8 cellular contexts compared by ENCODE assay signal in genomic region chr12:124392271-124392990, GRCh38.
DNase-seq lines count a peak whose midpoint lies in the region; ATAC-seq, FAIRE-seq and TF ChIP-seq lines count a peak whose summit lies in the region.

No MANE protein-coding gene starts in this region.

- H3K27ac ChIP-seq in AG04450 (ENCODE audit: low read depth, low read length), result peak overlapping the region; percentile 57
- peak overlapping the region; percentile 57 to 84 (median 71) for H3K27ac ChIP-seq in pancreas

- H3K27me3 ChIP-seq in AG04450 (ENCODE audit: control insufficient read depth, insufficient read depth, low read length) (no peaks in the 10 kb centered on the region), pancreas (no peaks in the 10 kb centered on the region)

- H3K4me3 ChIP-seq in AG04450 (ENCODE audit: low read depth, low read length) (no peak overlapping the region), fibroblast of the aortic adventitia (ENCODE audit: low read depth, low read length) (no peak overlapping the region), pancreas (no peak overlapping the region)

- H3K9me3 ChIP-seq in AG04450 (ENCODE audit: control insufficient read depth, insufficient read depth, low read length), result no peaks in the 10 kb centered on the region; the same call in 1 of the 2 replicates
- H3K9me3 ChIP-seq in pancreas, result no peaks in the 10 kb centered on the region

- CTCF ChIA-PET in AG04450 (lab: Charles Lee), result interaction anchor here (0.8 to 1.2 kb wide), 4 partner anchors 9 to 514 kb away, joined by 3 to 6 read pairs (median 4); no protein-coding TSS in a partner anchor

- DNase-seq in AG04450 (ENCODE audit: low read depth, low spot score) (no peak), GM18507 (ENCODE audit: extremely low spot score, insufficient read length, low read depth) (no peak), fibroblast of the aortic adventitia (ENCODE audit: low read depth) (no peak), pancreas (peak in 2 of 6 donors; percentile 55 to 64), pons (ENCODE audit: low spot score) (no peak)
- no peak for DNase-seq in stimulated activated CD4-positive, alpha-beta T cell treated with anti-CD3 and anti-CD28 coated beads, Interleukin-4, amount 100 ng/mL, for 24 hours

- intact Hi-C loops in pancreas (cut with DNase I), result no loop called here

- FAIRE-seq in GM18507 (lab: Jason Lieb, UNC) (peak; percentile 18), pancreas (lab: Jason Lieb, UNC) (no peak)

- ATAC-seq in SK-N-SH treated with all-trans-retinoic acid at 6 μM for 48 hours (peak; percentile 8), pancreas (peak in 1 of 4 donors; percentile 1), GM19397 (IDR thresholded peaks at IDR 0.05; ENCODE audit: unreplicated experiment) (no peak)

- 52 to 53% methylated on average over 21 of the region's 21 CpGs for WGBS in pancreas, 2 donors

- POLR2A ChIA-PET in AG04450 (lab: Yijun Ruan, JAX), result no interaction called here

- TF ChIP-seq CTCF in AG04450 (IDR thresholded peaks at IDR 0.05; ENCODE audit: low read depth, low read length) (peak; percentile 22; the same call in 1 of the 2 replicates), fibroblast of the aortic adventitia (IDR thresholded peaks at IDR 0.05; ENCODE audit: insufficient read depth, low read length) (peak; percentile 9), pancreas (IDR thresholded peaks at IDR 0.05) (no peak)

- H3K4me1 ChIP-seq in pancreas, result peaks cover 17 to 39% (median 28%) of the 10 kb centered on the region in 3 donors

- H3K36me3 ChIP-seq in pancreas, result no peaks in the 10 kb centered on the region

TF ChIP-seq in SK-N-SH treated with all-trans-retinoic acid at 6 μM for 48 hours, 23 proteins besides CTCF, POLR2A, EP300 and RAD21:
- TF ChIP-seq CSDC2 (CRISPR knock-in tag; IDR thresholded peaks at IDR 0.05), result no peak
- no peak for TF ChIP-seq OSR1 (CRISPR knock-in tag; IDR thresholded peaks at IDR 0.05)
- TF ChIP-seq, protein P1, sequence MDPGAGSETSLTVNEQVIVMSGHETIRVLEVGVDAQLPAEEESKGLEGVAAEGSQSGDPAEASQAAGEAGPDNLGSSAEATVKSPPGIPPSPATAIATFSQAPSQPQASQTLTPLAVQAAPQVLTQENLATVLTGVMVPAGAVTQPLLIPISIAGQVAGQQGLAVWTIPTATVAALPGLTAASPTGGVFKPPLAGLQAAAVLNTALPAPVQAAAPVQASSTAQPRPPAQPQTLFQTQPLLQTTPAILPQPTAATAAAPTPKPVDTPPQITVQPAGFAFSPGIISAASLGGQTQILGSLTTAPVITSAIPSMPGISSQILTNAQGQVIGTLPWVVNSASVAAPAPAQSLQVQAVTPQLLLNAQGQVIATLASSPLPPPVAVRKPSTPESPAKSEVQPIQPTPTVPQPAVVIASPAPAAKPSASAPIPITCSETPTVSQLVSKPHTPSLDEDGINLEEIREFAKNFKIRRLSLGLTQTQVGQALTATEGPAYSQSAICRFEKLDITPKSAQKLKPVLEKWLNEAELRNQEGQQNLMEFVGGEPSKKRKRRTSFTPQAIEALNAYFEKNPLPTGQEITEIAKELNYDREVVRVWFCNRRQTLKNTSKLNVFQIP (CRISPR knock-in tag; IDR thresholded peaks at IDR 0.05; ENCODE audit: borderline replicate concordance, low read depth), result no peak
- TF ChIP-seq ESRRG (CRISPR knock-in tag; IDR thresholded peaks at IDR 0.05), result no peak

Comparison
In these comparisons a context has a peak if more than half of its experiments do, and no peak if none do; other contexts are left out.
1. CTCF ChIP-seq: peak in AG04450 (single experiment) and fibroblast of the aortic adventitia (single experiment); none in pancreas (0 of 4).